ENCODE assay signal across 8 cellular contexts in genomic region chr16:89362187-89362865, GRCh38.
A peak's percentile ranks its signal among the peaks of the same experiment; 100 is the strongest.
DNase-seq lines count a peak whose midpoint lies in the region; ATAC-seq and TF ChIP-seq lines count a peak whose summit lies in the region.
"Not testable (repeated sequence)": the region's sequence is repeated elsewhere in the genome, so short reads cannot be mapped to it uniquely, and the experiment has no call there.

No MANE protein-coding gene starts in this region.

- H3K36me3 ChIP-seq in BLaER1: peaks cover 21% of the 10 kb centered on the region
- not testable (repeated sequence) for H3K36me3 ChIP-seq in GM23338 (ENCODE audit: insufficient read depth); left ventricle myocardium inferior
- peaks cover 25% of the 10 kb centered on the region for H3K36me3 ChIP-seq in RWPE2 (ENCODE audit: low read depth)

- H3K27ac ChIP-seq in BLaER1 (0 out of 2 replicates have a peak overlapping the region, but pooled peaks have one; percentile 63), GM23338 (ENCODE audit: low read depth) (peak overlapping the region; percentile 94), RWPE2 (ENCODE audit: poor library complexity, severe bottlenecking) (peak overlapping the region; percentile 94), left ventricle myocardium inferior (replicated peaks) (peak overlapping the region; percentile 36)

- peak overlapping the region; percentile 35; the same call in 1 of the 3 replicates for H3K4me3 Mint-ChIP-seq in GM23338
- H3K4me3 Mint-ChIP-seq in activated naive CD8-positive, alpha-beta T cell treated with anti-CD3 and anti-CD28 coated beads for 36 hours: not testable (repeated sequence)

- H3K9me3 ChIP-seq in BLaER1; RWPE2 (ENCODE audit: severe bottlenecking); left ventricle myocardium inferior (replicated peaks): not testable (repeated sequence)

- not testable (repeated sequence) for H3K4me3 ChIP-seq in BLaER1; GM23338; RWPE2 (ENCODE audit: severe bottlenecking); left ventricle myocardium inferior

- H3K4me1 ChIP-seq in BLaER1 (peaks cover 100% of the 10 kb centered on the region), GM23338 (ENCODE audit: insufficient read depth) (peaks cover 56% of the 10 kb centered on the region), RWPE2 (ENCODE audit: insufficient read depth, poor library complexity, severe bottlenecking) (peaks cover 64% of the 10 kb centered on the region), left ventricle myocardium inferior (peaks cover 92% of the 10 kb centered on the region)

- ATAC-seq in GM18873 (IDR thresholded peaks at IDR 0.05; ENCODE audit: low FRiP score, unreplicated experiment): peak; percentile 52
- peak; percentile 16 for ATAC-seq in GM23338
- peak; percentile 53 for ATAC-seq in HG03342 (IDR thresholded peaks at IDR 0.05; ENCODE audit: unreplicated experiment)
- peak; percentile 57 for ATAC-seq in RWPE2 (ENCODE audit: low read depth)

- H3K4me2 ChIP-seq in BLaER1 (peak overlapping the region; percentile 95), GM23338 (peak overlapping the region; percentile 70)

- H3K4me1 Mint-ChIP-seq in GM23338: peaks cover 75% of the 10 kb centered on the region
- peaks cover 85% of the 10 kb centered on the region for H3K4me1 Mint-ChIP-seq in activated naive CD8-positive, alpha-beta T cell treated with anti-CD3 and anti-CD28 coated beads for 36 hours

- H3K79me2 ChIP-seq in GM23338 (replicated peaks; ENCODE audit: insufficient read depth): peaks cover 98% of the 10 kb centered on the region

- peaks cover 100% of the 10 kb centered on the region for H4K20me1 ChIP-seq in BLaER1
- peaks cover 55% of the 10 kb centered on the region for H4K20me1 ChIP-seq in GM23338 (replicated peaks; ENCODE audit: insufficient read depth)

- H3K36me3 Mint-ChIP-seq in GM23338 (ENCODE audit: low read depth): peaks cover 13% of the 10 kb centered on the region; the same call in 2 of the 3 replicates
- peaks cover 45% of the 10 kb centered on the region for H3K36me3 Mint-ChIP-seq in activated naive CD8-positive, alpha-beta T cell treated with anti-CD3 and anti-CD28 coated beads for 36 hours

- not testable (repeated sequence) for TF ChIP-seq CTCF in GM23338 (conservative IDR thresholded peaks at IDR 0.05; ENCODE audit: low read depth in 2 of 2); RWPE2 (IDR thresholded peaks at IDR 0.05; ENCODE audit: poor library complexity, severe bottlenecking); left ventricle myocardium inferior (IDR thresholded peaks at IDR 0.05; ENCODE audit: borderline replicate concordance)

- peak overlapping the region; percentile 63 for H3K9ac ChIP-seq in BLaER1

- intact Hi-C loops in left ventricle myocardium inferior (cut with micrococcal nuclease); posterior vena cava (cut with DNase I): not testable (repeated sequence)

- H3K9me3 Mint-ChIP-seq in GM23338; activated naive CD8-positive, alpha-beta T cell treated with anti-CD3 and anti-CD28 coated beads for 36 hours: not testable (repeated sequence)

- DNase-seq in GM23338 (ENCODE audit: low spot score); RWPE2 (ENCODE audit: low spot score); activated naive CD8-positive, alpha-beta T cell treated with anti-CD3 and anti-CD28 coated beads for 36 hours; left ventricle myocardium inferior: not testable (repeated sequence)
- peak; percentile 47 for DNase-seq in posterior vena cava (ENCODE audit: low spot score)

- H3K27me3 Mint-ChIP-seq in GM23338 (ENCODE audit: insufficient read depth, low read depth, poor library complexity): peaks cover 27% of the 10 kb centered on the region
- H3K27me3 Mint-ChIP-seq in activated naive CD8-positive, alpha-beta T cell treated with anti-CD3 and anti-CD28 coated beads for 36 hours: not testable (repeated sequence)

- peaks cover 18% of the 10 kb centered on the region for H3F3A ChIP-seq in GM23338 (replicated peaks; ENCODE audit: low read depth)

- H2AFZ ChIP-seq in GM23338: not testable (repeated sequence)

- not testable (repeated sequence) for H3K27me3 ChIP-seq in BLaER1; GM23338 (ENCODE audit: insufficient read depth); RWPE2 (ENCODE audit: insufficient read depth, poor library complexity, severe bottlenecking); left ventricle myocardium inferior (ENCODE audit: low read depth)

- H3K9me2 ChIP-seq in GM23338 (ENCODE audit: insufficient read depth): not testable (repeated sequence)

- H3K27ac Mint-ChIP-seq in GM23338: peak overlapping the region; percentile 94
- peak overlapping the region; percentile 89 for H3K27ac Mint-ChIP-seq in activated naive CD8-positive, alpha-beta T cell treated with anti-CD3 and anti-CD28 coated beads for 36 hours

Comparison
In these comparisons a context has a peak if more than half of its experiments do, and no peak if none do; other contexts are left out.
1. H3K27ac ChIP-seq: peak in every context shown above with its lines; median percentile 94 in GM23338; 94 in RWPE2; 63 in BLaER1; 36 in left ventricle myocardium inferior.